In genomic region chr11:83655996-83656395, GRCh38 we compare ENCODE assay signal across 25 cellular contexts.
"Had no signal": no experiment of that assay in that cellular context is flagged by ENCODE, and none has a peak within 500 bp of the region (broad histone marks: within the 10 kb centered on the region; RNA-seq: fewer than 3 reads in every experiment).

No MANE protein-coding gene starts in this region.

- H2AFZ ChIP-seq: PC-9 had no signal

- H3K4me1 Mint-ChIP-seq: activated CD4-positive, alpha-beta T cell treated with anti-CD3 and anti-CD28 coated beads, Interleukin-2, amount 10 ng/mL, durations not matched to agents 7 days and 5 days; activated naive CD4-positive, alpha-beta T cell treated with anti-CD3 and anti-CD28 coated beads, Interleukin-2, amount 10 ng/mL, durations not matched to agents 7 days and 5 days; activated naive CD8-positive, alpha-beta T cell treated with anti-CD3 and anti-CD28 coated beads, Interleukin-2, amount 10 ng/mL, durations not matched to agents 7 days and 5 days; T-cell had no signal

- H3K36me3 ChIP-seq: adrenal gland, breast epithelium had no signal

- H3K4me2 ChIP-seq: PC-9 had no signal

- H3K27me3 Mint-ChIP-seq: activated CD4-positive, alpha-beta memory T cell treated with anti-CD3 and anti-CD28 coated beads for 36 hours; activated CD4-positive, alpha-beta T cell treated with anti-CD3 and anti-CD28 coated beads, Interleukin-2, amount 10 ng/mL, durations not matched to agents 7 days and 5 days; activated naive CD4-positive, alpha-beta T cell treated with anti-CD3 and anti-CD28 coated beads, Interleukin-2, amount 10 ng/mL, durations not matched to agents 7 days and 5 days; activated naive CD8-positive, alpha-beta T cell treated with anti-CD3 and anti-CD28 coated beads, Interleukin-2, amount 10 ng/mL, durations not matched to agents 7 days and 5 days had no signal

- ATAC-seq: activated T-cell treated with anti-CD3 and anti-CD28 coated beads, Interleukin-2, amount 50 U/mL, for 4 hours; K562; T-cell had no signal

- H3K4me3 Mint-ChIP-seq: activated CD4-positive, alpha-beta memory T cell treated with anti-CD3 and anti-CD28 coated beads for 36 hours; activated CD4-positive, alpha-beta T cell treated with anti-CD3 and anti-CD28 coated beads, Interleukin-2, amount 10 ng/mL, durations not matched to agents 7 days and 5 days; activated naive CD4-positive, alpha-beta T cell treated with anti-CD3 and anti-CD28 coated beads, Interleukin-2, amount 10 ng/mL, durations not matched to agents 7 days and 5 days; activated naive CD8-positive, alpha-beta T cell treated with anti-CD3 and anti-CD28 coated beads, Interleukin-2, amount 10 ng/mL, durations not matched to agents 7 days and 5 days; activated T-cell treated with anti-CD3 and anti-CD28 coated beads, Interleukin-2, amount 50 U/mL, for 4 hours; T-cell had no signal

- H3K4me3 ChIP-seq: adrenal gland, breast epithelium, K562, PC-9 had no signal

- H3K36me3 Mint-ChIP-seq: activated CD4-positive, alpha-beta memory T cell treated with anti-CD3 and anti-CD28 coated beads for 36 hours; activated naive CD4-positive, alpha-beta T cell treated with anti-CD3 and anti-CD28 coated beads, Interleukin-2, amount 10 ng/mL, durations not matched to agents 7 days and 5 days; activated naive CD8-positive, alpha-beta T cell treated with anti-CD3 and anti-CD28 coated beads, Interleukin-2, amount 10 ng/mL, durations not matched to agents 7 days and 5 days; T-cell had no signal

- H3K9me3 Mint-ChIP-seq: activated CD4-positive, alpha-beta memory T cell treated with anti-CD3 and anti-CD28 coated beads for 36 hours; activated CD4-positive, alpha-beta T cell treated with anti-CD3 and anti-CD28 coated beads, Interleukin-2, amount 10 ng/mL, durations not matched to agents 7 days and 5 days; activated naive CD4-positive, alpha-beta T cell treated with anti-CD3 and anti-CD28 coated beads, Interleukin-2, amount 10 ng/mL, durations not matched to agents 7 days and 5 days; activated naive CD8-positive, alpha-beta T cell treated with anti-CD3 and anti-CD28 coated beads, Interleukin-2, amount 10 ng/mL, durations not matched to agents 7 days and 5 days; activated T-cell treated with anti-CD3 and anti-CD28 coated beads, Interleukin-2, amount 50 U/mL, for 4 hours; T-cell had no signal

- DNase-seq: activated CD4-positive, alpha-beta memory T cell treated with anti-CD3 and anti-CD28 coated beads for 36 hours; activated CD4-positive, alpha-beta T cell treated with anti-CD3 and anti-CD28 coated beads, Interleukin-2, amount 10 ng/mL, durations not matched to agents 7 days and 5 days; activated CD4-positive, CD25-positive, alpha-beta regulatory T cell; activated CD8-positive, alpha-beta memory T cell treated with anti-CD3 and anti-CD28 coated beads for 24 hours; activated gamma-delta T cell; activated naive CD4-positive, alpha-beta T cell treated with anti-CD3 and anti-CD28 coated beads, Interleukin-2, amount 10 ng/mL, durations not matched to agents 7 days and 5 days; activated naive CD8-positive, alpha-beta T cell treated with anti-CD3 and anti-CD28 coated beads, Interleukin-2, amount 10 ng/mL, durations not matched to agents 7 days and 5 days; activated T-cell treated with anti-CD3 and anti-CD28 coated beads, Interleukin-2, amount 50 U/mL, for 4 hours; adrenal gland; anterior cingulate cortex; Karpas-422; MM.1S; NCI-H1105; NCI-H1436; NCI-H187 treated with DMSO at 0.1 percent for 48 hours; NCI-H2081 treated with DMSO at 0.1 percent for 48 hours; NCI-H226; NCI-H510A; NCI-H526 treated with DMSO at 0.1 percent for 48 hours; PC-9; SHP77 treated with DMSO at 0.1 percent for 48 hours; T-cell had no signal

- H3K27ac Mint-ChIP-seq: activated CD4-positive, alpha-beta memory T cell treated with anti-CD3 and anti-CD28 coated beads for 36 hours; activated CD4-positive, alpha-beta T cell treated with anti-CD3 and anti-CD28 coated beads, Interleukin-2, amount 10 ng/mL, durations not matched to agents 7 days and 5 days; activated naive CD4-positive, alpha-beta T cell treated with anti-CD3 and anti-CD28 coated beads, Interleukin-2, amount 10 ng/mL, durations not matched to agents 7 days and 5 days; activated naive CD8-positive, alpha-beta T cell treated with anti-CD3 and anti-CD28 coated beads, Interleukin-2, amount 10 ng/mL, durations not matched to agents 7 days and 5 days; T-cell had no signal

- H3K27me3 ChIP-seq: adrenal gland, breast epithelium had no signal

- H3K4me1 ChIP-seq: adrenal gland, breast epithelium had no signal

- H3K9me3 ChIP-seq: adrenal gland, breast epithelium had no signal

- H3K27ac ChIP-seq: adrenal gland, breast epithelium, PC-9, VCaP had no signal
